ENCODE assay signal across 17 cellular contexts in genomic region chr10:3105905-3106304, GRCh38.
"Had no signal": no experiment of that assay in that cellular context is flagged by ENCODE, and none has a peak within 500 bp of the region (broad histone marks: within the 10 kb centered on the region; RNA-seq: fewer than 3 reads in every experiment).

No MANE protein-coding gene starts in this region.

- H3K4me1 ChIP-seq: pancreas, testis had no signal

- H3K27me3 ChIP-seq: heart left ventricle, pancreas, testis, upper lobe of left lung had no signal

- H3K27ac Mint-ChIP-seq: activated CD4-positive, alpha-beta T cell treated with anti-CD3 and anti-CD28 coated beads, Interleukin-2, amount 10 ng/mL, durations not matched to agents 7 days and 5 days; activated naive CD4-positive, alpha-beta T cell treated with anti-CD3 and anti-CD28 coated beads for 36 hours; activated T-helper 17 cell treated with anti-CD3 and anti-CD28 coated beads, Interleukin-2, amount 50 U/mL, for 72 hours; stimulated activated naive CD8-positive, alpha-beta T cell treated with anti-CD3 and anti-CD28 coated beads, Interleukin-15, Interleukin-2, amounts not matched to agents 100 ng/mL and 50 ng/mL, for 24 hours had no signal

- H3K9me3 ChIP-seq: heart left ventricle, pancreas, testis, upper lobe of left lung had no signal

- H3K36me3 ChIP-seq: pancreas had no signal

- H3K9me3 Mint-ChIP-seq: activated CD4-positive, alpha-beta T cell treated with anti-CD3 and anti-CD28 coated beads, Interleukin-2, amount 10 ng/mL, durations not matched to agents 7 days and 5 days; activated naive CD4-positive, alpha-beta T cell treated with anti-CD3 and anti-CD28 coated beads for 36 hours; activated T-helper 17 cell treated with anti-CD3 and anti-CD28 coated beads, Interleukin-2, amount 50 U/mL, for 72 hours; neural crest cell; stimulated activated naive CD8-positive, alpha-beta T cell treated with anti-CD3 and anti-CD28 coated beads, Interleukin-15, Interleukin-2, amounts not matched to agents 100 ng/mL and 50 ng/mL, for 24 hours had no signal

- H3K27me3 Mint-ChIP-seq: activated CD4-positive, alpha-beta T cell treated with anti-CD3 and anti-CD28 coated beads, Interleukin-2, amount 10 ng/mL, durations not matched to agents 7 days and 5 days; activated T-helper 17 cell treated with anti-CD3 and anti-CD28 coated beads, Interleukin-2, amount 50 U/mL, for 72 hours; stimulated activated naive CD8-positive, alpha-beta T cell treated with anti-CD3 and anti-CD28 coated beads, Interleukin-15, Interleukin-2, amounts not matched to agents 100 ng/mL and 50 ng/mL, for 24 hours had no signal

- H3K4me3 ChIP-seq: heart left ventricle, pancreas, skin epidermis, testis, upper lobe of left lung had no signal

- H3K27ac ChIP-seq: pancreas, skin epidermis, testis, upper lobe of left lung had no signal

- H3K4me1 Mint-ChIP-seq: activated CD4-positive, alpha-beta T cell treated with anti-CD3 and anti-CD28 coated beads, Interleukin-2, amount 10 ng/mL, durations not matched to agents 7 days and 5 days had no signal

- DNase-seq: activated CD4-positive, alpha-beta T cell treated with anti-CD3 and anti-CD28 coated beads, Interleukin-2, amount 10 ng/mL, durations not matched to agents 7 days and 5 days; activated CD4-positive, CD25-positive, alpha-beta regulatory T cell; activated naive CD4-positive, alpha-beta T cell treated with anti-CD3 and anti-CD28 coated beads for 36 hours; central memory CD4-positive, alpha-beta T cell; cortex of kidney; effector CD8-positive, alpha-beta T cell; left colon; pancreas; stimulated activated CD4-positive, alpha-beta T cell treated with anti-CD3 and anti-CD28 coated beads, Interleukin-15, amount 100 ng/mL, for 24 hours; stimulated activated CD4-positive, alpha-beta T cell treated with anti-CD3 and anti-CD28 coated beads, Interleukin-4, amount 100 ng/mL, for 1 hour; testis had no signal

- ATAC-seq: activated T-helper 17 cell treated with anti-CD3 and anti-CD28 coated beads, Interleukin-2, amount 50 U/mL, for 72 hours; heart left ventricle; left colon; pancreas had no signal

- H3K4me3 Mint-ChIP-seq: activated CD4-positive, alpha-beta T cell treated with anti-CD3 and anti-CD28 coated beads, Interleukin-2, amount 10 ng/mL, durations not matched to agents 7 days and 5 days; activated naive CD4-positive, alpha-beta T cell treated with anti-CD3 and anti-CD28 coated beads for 36 hours; activated T-helper 17 cell treated with anti-CD3 and anti-CD28 coated beads, Interleukin-2, amount 50 U/mL, for 72 hours; neural crest cell; stimulated activated naive CD8-positive, alpha-beta T cell treated with anti-CD3 and anti-CD28 coated beads, Interleukin-15, Interleukin-2, amounts not matched to agents 100 ng/mL and 50 ng/mL, for 24 hours had no signal
